ENCODE assay signal across 11 cellular contexts in genomic region chr19:11154683-11155047, GRCh38. TPM values are rescaled to one million over a fixed set of nuclear protein-coding genes. Genes with fewer than 3 reads are reported as not detected.
DNase-seq lines count a peak whose midpoint lies in the region; ATAC-seq, FAIRE-seq and TF ChIP-seq lines count a peak whose summit lies in the region.
"Had no signal": no experiment of that assay in that cellular context is flagged by ENCODE, and none has a peak within 500 bp of the region (broad histone marks: within the 10 kb centered on the region; RNA-seq: fewer than 3 reads in every experiment).

No MANE protein-coding gene starts in this region.

- peak overlapping the region; percentile 92 for H3K27ac Mint-ChIP-seq in activated CD4-positive, alpha-beta T cell treated with anti-CD3 and anti-CD28 coated beads, Interleukin-2, amount 10 ng/mL, durations not matched to agents 7 days and 5 days

- WGBS in esophagus squamous epithelium, 2 donors, result 49 to 50% methylated on average over 6 of the region's 6 CpGs

- no peak for DNase-seq in activated CD4-positive, alpha-beta T cell treated with anti-CD3 and anti-CD28 coated beads, Interleukin-2, amount 10 ng/mL, durations not matched to agents 7 days and 5 days
- no peak for DNase-seq in activated CD4-positive, alpha-beta T cell treated with anti-CD3 and anti-CD28 coated beads for 48 hours
- DNase-seq in SJCRH30, result no peak
- no peak for DNase-seq in esophagus squamous epithelium (lab: John Stamatoyannopoulos, UW)
- DNase-seq in GM19239 (ENCODE audit: insufficient read length, low spot score), result no peak
- DNase-seq in frontal cortex (ENCODE audit: low spot score in 2 of 2), result no peak
- DNase-seq: AML-193, foreskin keratinocyte, NCI-H748 treated with DMSO at 0.1 percent for 48 hours had no signal

- H3K9me3 ChIP-seq in SJCRH30 (replicated peaks), result no peaks in the 10 kb centered on the region
- no peaks in the 10 kb centered on the region for H3K9me3 ChIP-seq in esophagus squamous epithelium
- H3K9me3 ChIP-seq in skeletal muscle satellite cell (replicated peaks; ENCODE audit: low read length), result no peaks in the 10 kb centered on the region

- H3K27ac ChIP-seq in SJCRH30, result no peak overlapping the region; the same call in 1 of the 2 replicates
- peak overlapping the region in 2 of 4 donors; percentile 3 to 34 for H3K27ac ChIP-seq in esophagus squamous epithelium

- FAIRE-seq in GM19239 (lab: Jason Lieb, UNC) (no peak), frontal cortex (lab: Jason Lieb, UNC) (no peak)

- no peak for ATAC-seq in HG03175 (IDR thresholded peaks at IDR 0.05; ENCODE audit: unreplicated experiment)
- ATAC-seq: foreskin keratinocyte had no signal

- H3K36me3 ChIP-seq in SJCRH30 (peaks cover 22% of the 10 kb centered on the region), esophagus squamous epithelium (no peaks in the 10 kb centered on the region), skeletal muscle satellite cell (ENCODE audit: insufficient read depth, low read length) (no peaks in the 10 kb centered on the region)

- peak overlapping the region; percentile 83 for H3K9ac ChIP-seq in skeletal muscle satellite cell (ENCODE audit: low read depth, low read length)

- H3K4me3 Mint-ChIP-seq in activated CD4-positive, alpha-beta T cell treated with anti-CD3 and anti-CD28 coated beads, Interleukin-2, amount 10 ng/mL, durations not matched to agents 7 days and 5 days, result peak overlapping the region; percentile 83

- peak overlapping the region; percentile 86 for H3K4me2 ChIP-seq in skeletal muscle satellite cell (ENCODE audit: low read length)

- peaks cover 27% of the 10 kb centered on the region for H3K36me3 Mint-ChIP-seq in activated CD4-positive, alpha-beta T cell treated with anti-CD3 and anti-CD28 coated beads, Interleukin-2, amount 10 ng/mL, durations not matched to agents 7 days and 5 days (ENCODE audit: low read depth)

- no peaks in the 10 kb centered on the region for H3K27me3 ChIP-seq in SJCRH30
- H3K27me3 ChIP-seq in esophagus squamous epithelium, result no peaks in the 10 kb centered on the region
- no peaks in the 10 kb centered on the region for H3K27me3 ChIP-seq in skeletal muscle satellite cell (ENCODE audit: control insufficient read depth, insufficient read depth, low read length)
- H3K27me3 ChIP-seq: foreskin keratinocyte had no signal

- intact Hi-C loops in esophagus squamous epithelium (cut with DNase I), result no loop called here

- H3K4me1 ChIP-seq in SJCRH30 (no peaks in the 10 kb centered on the region), esophagus squamous epithelium (peaks cover 15 to 81% (median 44%) of the 10 kb centered on the region in 3 donors), skeletal muscle satellite cell (ENCODE audit: control insufficient read depth, insufficient read depth, low read length) (peaks cover 40% of the 10 kb centered on the region)

- H3K27me3 Mint-ChIP-seq in activated CD4-positive, alpha-beta T cell treated with anti-CD3 and anti-CD28 coated beads, Interleukin-2, amount 10 ng/mL, durations not matched to agents 7 days and 5 days, result no peaks in the 10 kb centered on the region

- H3K9me3 Mint-ChIP-seq in activated CD4-positive, alpha-beta T cell treated with anti-CD3 and anti-CD28 coated beads, Interleukin-2, amount 10 ng/mL, durations not matched to agents 7 days and 5 days, result no peaks in the 10 kb centered on the region

- POLR2A ChIA-PET in activated CD4-positive, alpha-beta T cell treated with anti-CD3 and anti-CD28 coated beads, Interleukin-2, amount 10 ng/mL, durations not matched to agents 7 days and 5 days (lab: Charles Lee), result no interaction called here

- TF ChIP-seq POLR2A in esophagus squamous epithelium (IDR thresholded peaks at IDR 0.05), result no peak

- H3K4me1 Mint-ChIP-seq in activated CD4-positive, alpha-beta T cell treated with anti-CD3 and anti-CD28 coated beads, Interleukin-2, amount 10 ng/mL, durations not matched to agents 7 days and 5 days, result peaks cover 31% of the 10 kb centered on the region

- CTCF ChIA-PET in activated CD4-positive, alpha-beta T cell treated with anti-CD3 and anti-CD28 coated beads, Interleukin-2, amount 10 ng/mL, durations not matched to agents 7 days and 5 days (lab: Charles Lee), result interaction anchor here (1.0 to 2.9 kb wide), 4 partner anchors 8 to 328 kb away, joined by 3 to 9 read pairs (median 4); no protein-coding TSS in a partner anchor

- H3K4me3 ChIP-seq in SJCRH30 (peak overlapping the region; percentile 90), esophagus squamous epithelium (peak overlapping the region; percentile 53 to 76 (median 60)), skeletal muscle satellite cell (ENCODE audit: low read length) (peak overlapping the region; percentile 87)

- TF ChIP-seq CTCF in esophagus squamous epithelium (IDR thresholded peaks at IDR 0.05), result no peak

RNA-seq across cellular contexts. Expression of gene SPC24, which starts 0.9 kb away (rescaled TPM):
- total RNA-seq in activated CD4-positive, alpha-beta T cell treated with anti-CD3 and anti-CD28 coated beads, Interleukin-2, amount 10 ng/mL, durations not matched to agents 7 days and 5 days, result 10 to 100 TPM; 80.4 to 97.3 TPM
- 61.3 and 70.3 TPM in 2 replicates for total RNA-seq in SJCRH30 (2014; rRNA removed; shearing (Covaris generic))
- total RNA-seq in esophagus squamous epithelium (10 to 100 TPM in 1 of 4 donors, 1 to 10 TPM in 3; 2.9 to 10.9 (median 6.3) TPM), frontal cortex (6.9 TPM)
- 45.7 and 54.5 TPM in 2 replicates for total RNA-seq in skeletal muscle satellite cell (2012; rRNA removed)

RNA-seq across cellular contexts. Expression of gene KANK2, which starts 42.7 kb away (rescaled TPM):
- 1 to 10 TPM; 2.0 to 2.6 TPM for total RNA-seq in activated CD4-positive, alpha-beta T cell treated with anti-CD3 and anti-CD28 coated beads, Interleukin-2, amount 10 ng/mL, durations not matched to agents 7 days and 5 days
- total RNA-seq in SJCRH30 (2014; rRNA removed; shearing (Covaris generic)), result 86.1 and 98.4 TPM in 2 replicates
- total RNA-seq in esophagus squamous epithelium (100 to 1,000 TPM in 1 of 4 donors, 10 to 100 TPM in 3; 29.3 to 287 (median 57.1) TPM), frontal cortex (7.3 TPM)
- total RNA-seq in skeletal muscle satellite cell (2012; rRNA removed), result 266 and 301 TPM in 2 replicates
